In genomic region chr3:61562042-61562809, GRCh38 we compare ENCODE assay signal across 9 cellular contexts. TPM values are rescaled to one million over a fixed set of nuclear protein-coding genes. Genes with fewer than 3 reads are reported as not detected.
DNase-seq lines count a peak whose midpoint lies in the region; ATAC-seq lines count a peak whose summit lies in the region.
"Had no signal": no experiment of that assay in that cellular context is flagged by ENCODE, and none has a peak within 500 bp of the region (broad histone marks: within the 10 kb centered on the region; RNA-seq: fewer than 3 reads in every experiment).

No MANE protein-coding gene starts in this region.

- peaks cover 91% of the 10 kb centered on the region for H3K27me3 Mint-ChIP-seq in activated naive CD4-positive, alpha-beta T cell treated with anti-CD3 and anti-CD28 coated beads, Interleukin-2, amount 10 ng/mL, durations not matched to agents 7 days and 5 days
- peaks cover 58% of the 10 kb centered on the region for H3K27me3 Mint-ChIP-seq in activated T-helper 2 cell treated with anti-CD3 and anti-CD28 coated beads, Interferon-gamma antibody, Interleukin-2, Interleukin-4, amounts not matched to agents 10 μg/mL and 5 μg/mL and 100 μg/mL, durations not matched to agents 14 hours and 24 hours and 36 hours (ENCODE audit: low read depth)

- no peaks in the 10 kb centered on the region for H3K36me3 Mint-ChIP-seq in activated naive CD4-positive, alpha-beta T cell treated with anti-CD3 and anti-CD28 coated beads, Interleukin-2, amount 10 ng/mL, durations not matched to agents 7 days and 5 days
- no peaks in the 10 kb centered on the region for H3K36me3 Mint-ChIP-seq in activated T-helper 2 cell treated with anti-CD3 and anti-CD28 coated beads, Interferon-gamma antibody, Interleukin-2, Interleukin-4, amounts not matched to agents 10 μg/mL and 5 μg/mL and 100 μg/mL, durations not matched to agents 14 hours and 24 hours and 36 hours (ENCODE audit: low read depth)

- H3K4me1 Mint-ChIP-seq in activated naive CD4-positive, alpha-beta T cell treated with anti-CD3 and anti-CD28 coated beads, Interleukin-2, amount 10 ng/mL, durations not matched to agents 7 days and 5 days: peaks cover 20% of the 10 kb centered on the region
- peaks cover 6% of the 10 kb centered on the region for H3K4me1 Mint-ChIP-seq in activated T-helper 2 cell treated with anti-CD3 and anti-CD28 coated beads, Interferon-gamma antibody, Interleukin-2, Interleukin-4, amounts not matched to agents 10 μg/mL and 5 μg/mL and 100 μg/mL, durations not matched to agents 14 hours and 24 hours and 36 hours (ENCODE audit: low read depth)
- H3K4me1 Mint-ChIP-seq: central memory CD8-positive, alpha-beta T cell had no signal

- H3K27ac ChIP-seq in skin epidermis: peak overlapping the region; percentile 49 to 94 (median 88)

- no peak for DNase-seq in activated naive CD4-positive, alpha-beta T cell treated with anti-CD3 and anti-CD28 coated beads, Interleukin-2, amount 10 ng/mL, durations not matched to agents 7 days and 5 days
- DNase-seq in activated naive CD4-positive, alpha-beta T cell treated with anti-CD3 and anti-CD28 coated beads, Interleukin-2, amount 50 U/mL, for 16 hours: no peak
- no peak for DNase-seq in activated T-helper 2 cell treated with anti-CD3 and anti-CD28 coated beads, Interferon-gamma antibody, Interleukin-2, Interleukin-4, amounts not matched to agents 10 μg/mL and 5 μg/mL and 100 μg/mL, durations not matched to agents 14 hours and 24 hours and 36 hours (ENCODE audit: low spot score)
- DNase-seq in ureter (ENCODE audit: low spot score): no peak
- no peak for DNase-seq in activated CD4-positive, CD25-positive, alpha-beta regulatory T cell treated with anti-CD3 and anti-CD28 coated beads, Interleukin-2, amount 50 U/mL, for 72 hours

- H3K4me3 ChIP-seq in iPS-11a (ENCODE audit: low read depth, low read length) (peak overlapping the region; percentile 91), skin epidermis (peak overlapping the region; percentile 47 to 72 (median 57))

- intact Hi-C loops in activated T-helper 2 cell treated with anti-CD3 and anti-CD28 coated beads, Interferon-gamma antibody, Interleukin-2, Interleukin-4, amounts not matched to agents 10 μg/mL and 5 μg/mL and 100 μg/mL, durations not matched to agents 14 hours and 24 hours and 36 hours (cut with micrococcal nuclease): loop anchor here (10.0 kb wide), 2 partner anchors 623 to 813 kb away; partner anchors contain the start of gene FEZF2

- peak overlapping the region; percentile 44 for H3K4me3 Mint-ChIP-seq in activated naive CD4-positive, alpha-beta T cell treated with anti-CD3 and anti-CD28 coated beads, Interleukin-2, amount 10 ng/mL, durations not matched to agents 7 days and 5 days
- peak overlapping the region; percentile 79 for H3K4me3 Mint-ChIP-seq in activated T-helper 2 cell treated with anti-CD3 and anti-CD28 coated beads, Interferon-gamma antibody, Interleukin-2, Interleukin-4, amounts not matched to agents 10 μg/mL and 5 μg/mL and 100 μg/mL, durations not matched to agents 14 hours and 24 hours and 36 hours (ENCODE audit: low read depth)

- ATAC-seq in HG02759 (IDR thresholded peaks at IDR 0.05; ENCODE audit: unreplicated experiment): no peak

- H3K9me3 Mint-ChIP-seq in activated naive CD4-positive, alpha-beta T cell treated with anti-CD3 and anti-CD28 coated beads, Interleukin-2, amount 10 ng/mL, durations not matched to agents 7 days and 5 days: peaks cover 2% of the 10 kb centered on the region
- H3K9me3 Mint-ChIP-seq in activated T-helper 2 cell treated with anti-CD3 and anti-CD28 coated beads, Interferon-gamma antibody, Interleukin-2, Interleukin-4, amounts not matched to agents 10 μg/mL and 5 μg/mL and 100 μg/mL, durations not matched to agents 14 hours and 24 hours and 36 hours: no peaks in the 10 kb centered on the region
- H3K9me3 Mint-ChIP-seq: central memory CD8-positive, alpha-beta T cell had no signal

- H3K27ac Mint-ChIP-seq in activated naive CD4-positive, alpha-beta T cell treated with anti-CD3 and anti-CD28 coated beads, Interleukin-2, amount 10 ng/mL, durations not matched to agents 7 days and 5 days: no peak overlapping the region
- H3K27ac Mint-ChIP-seq in activated T-helper 2 cell treated with anti-CD3 and anti-CD28 coated beads, Interferon-gamma antibody, Interleukin-2, Interleukin-4, amounts not matched to agents 10 μg/mL and 5 μg/mL and 100 μg/mL, durations not matched to agents 14 hours and 24 hours and 36 hours: no peak overlapping the region

- CTCF ChIA-PET in activated naive CD4-positive, alpha-beta T cell treated with anti-CD3 and anti-CD28 coated beads, Interleukin-2, amount 10 ng/mL, durations not matched to agents 7 days and 5 days (lab: Charles Lee): no interaction called here

RNA-seq across cellular contexts. Expression of gene PTPRG, which starts 0.9 kb away (rescaled TPM):
- total RNA-seq in activated T-helper 2 cell treated with anti-CD3 and anti-CD28 coated beads, Interferon-gamma antibody, Interleukin-2, Interleukin-4, amounts not matched to agents 10 μg/mL and 5 μg/mL and 100 μg/mL, durations not matched to agents 14 hours and 24 hours and 36 hours: 5.1 and 5.3 TPM in 2 replicates
- 61.4 TPM for total RNA-seq in ureter
